In genomic region chr9:136848393-136849037, GRCh38 we compare ENCODE assay signal across 8 cellular contexts. TPM values are rescaled to one million over a fixed set of nuclear protein-coding genes. Genes with fewer than 3 reads are reported as not detected.
DNase-seq lines count a peak whose midpoint lies in the region; ATAC-seq and TF ChIP-seq lines count a peak whose summit lies in the region.

No MANE protein-coding gene starts in this region.

- H3K79me2 ChIP-seq in PC-9 (ENCODE audit: low read depth), result no peaks in the 10 kb centered on the region

- peaks cover 6% of the 10 kb centered on the region; the same call in 1 of the 2 replicates for H3K4me1 ChIP-seq in PC-9 (replicated peaks; ENCODE audit: insufficient read depth)

- peaks cover 21% of the 10 kb centered on the region for H4K20me1 ChIP-seq in PC-9 (ENCODE audit: insufficient read depth)

- H3K4me2 ChIP-seq in PC-9, result peak overlapping the region; percentile 85

- H3K4me3 Mint-ChIP-seq in HFFc6 (peak overlapping the region; percentile 96), MCF 10A (ENCODE audit: unreplicated experiment) (peak overlapping the region; percentile 96)

- no peak for TF ChIP-seq CTCF in HFFc6 (IDR thresholded peaks at IDR 0.05)
- TF ChIP-seq CTCF in PC-9 (conservative IDR thresholded peaks at IDR 0.05), result no peak
- TF ChIP-seq CTCF in MCF 10A (IDR thresholded peaks at IDR 0.05; ENCODE audit: unreplicated experiment), result no peak

- H3K9me2 ChIP-seq in PC-9 (ENCODE audit: insufficient read depth), result no peaks in the 10 kb centered on the region

- intact Hi-C loops in PC-9 (cut with micrococcal nuclease; ENCODE audit: unreplicated experiment) (loop anchor here (1.0 to 5.0 kb wide), 5 partner anchors 34 to 179 kb away; partner anchors contain the start of genes ABCA2, C8G, CLIC3 and FBXW5), MCF 10A (cut with micrococcal nuclease) (loop anchor here (10.0 kb wide), 1 partner anchor 96 kb away; the partner anchor contains the start of genes C8G and FBXW5), left colon (cut with DNase I, micrococcal nuclease) (no loop called here)

- H3K27me3 ChIP-seq in PC-9 (ENCODE audit: insufficient read depth, low read depth), result no peaks in the 10 kb centered on the region

- H3K36me3 Mint-ChIP-seq in HFFc6 (ENCODE audit: low read depth) (no peaks in the 10 kb centered on the region), MCF 10A (ENCODE audit: insufficient read depth, unreplicated experiment) (peaks cover 35% of the 10 kb centered on the region)

- peak overlapping the region; percentile 88 for H3K27ac Mint-ChIP-seq in HFFc6
- peak overlapping the region; percentile 89 for H3K27ac Mint-ChIP-seq in MCF 10A (ENCODE audit: low read depth, unreplicated experiment)

- peaks cover 22% of the 10 kb centered on the region; the same call in 1 of the 2 replicates for H3F3A ChIP-seq in PC-9 (ENCODE audit: insufficient read depth, low read depth)

- H3K27me3 Mint-ChIP-seq in HFFc6 (ENCODE audit: insufficient read depth) (peaks cover 29% of the 10 kb centered on the region), MCF 10A (ENCODE audit: insufficient read depth, unreplicated experiment) (no peaks in the 10 kb centered on the region)

- H3K27ac ChIP-seq in PC-9, result peak overlapping the region; percentile 80

- CTCF ChIA-PET in PC-9 (lab: Charles Lee), result interaction anchor here (0.7 to 1.9 kb wide), 2 partner anchors 85 to 100 kb away, joined by 4 to 9 read pairs; no protein-coding TSS in a partner anchor
- CTCF ChIA-PET in MCF 10A (lab: Yijun Ruan, JAX), result interaction anchor here (0.9 to 1.6 kb wide), 5 partner anchors 36 to 186 kb away, joined by 3 to 4 read pairs (median 3); no protein-coding TSS in a partner anchor

- H3K9me3 ChIP-seq in PC-9 (ENCODE audit: insufficient read depth, low read depth), result no peaks in the 10 kb centered on the region

- no peaks in the 10 kb centered on the region for H3K36me3 ChIP-seq in PC-9 (ENCODE audit: low read depth)

- H3K9me3 Mint-ChIP-seq in HFFc6 (no peaks in the 10 kb centered on the region; the same call in 1 of the 2 replicates), MCF 10A (ENCODE audit: unreplicated experiment) (no peaks in the 10 kb centered on the region)

- peak overlapping the region; percentile 70; the same call in 1 of the 2 replicates for H2AFZ ChIP-seq in PC-9

- BruUV-seq in PC-9 (replicated peaks; lab: Mats Ljungman, UMichigan) (TSS peak; percentile 79), MCF 10A (replicated peaks; lab: Mats Ljungman, UMichigan) (TSS peak; percentile 86)

- peak overlapping the region; percentile 87 for H3K4me3 ChIP-seq in PC-9

- POLR2A ChIA-PET in PC-9 (lab: Charles Lee; ENCODE audit: unreplicated experiment) (interaction anchor here (0.6 to 0.7 kb wide), 5 partner anchors 11 to 370 kb away, joined by 3 to 4 read pairs (median 3); partner anchors contain the start of gene MAN1B1), MCF 10A (lab: Yijun Ruan, JAX) (interaction anchor here (0.6 to 2.6 kb wide), 17 partner anchors 9 to 562 kb away, joined by 3 to 25 read pairs (median 4); partner anchors contain the start of genes EDF1, FBXW5, RABL6 and TMEM141)

- peak; percentile 11 for ATAC-seq in left colon
- ATAC-seq in HG02885 (IDR thresholded peaks at IDR 0.05; ENCODE audit: poor library complexity, unreplicated experiment), result no peak

- peaks cover 9% of the 10 kb centered on the region; the same call in 1 of the 2 replicates for H3K4me1 Mint-ChIP-seq in HFFc6 (ENCODE audit: low read depth)
- no peaks in the 10 kb centered on the region for H3K4me1 Mint-ChIP-seq in MCF 10A (ENCODE audit: insufficient read depth, unreplicated experiment)

- peak; percentile 79 for DNase-seq in D341Med (ENCODE audit: low spot score)
- peak; percentile 33 for DNase-seq in HFFc6
- DNase-seq in PC-9, result peak in 1 of 2 experiments; percentile 68
- peak; percentile 47 for DNase-seq in MCF 10A (ENCODE audit: unreplicated experiment)
- DNase-seq in left colon, result peak; percentile 59 to 74
- DNase-seq in stimulated activated naive CD4-positive, alpha-beta T cell (lab: John Stamatoyannopoulos, UW), result peak in 4 of 6 experiments; percentile 35 to 50 (median 42)
- DNase-seq in NCI-H446 treated with DMSO at 0.1 percent for 48 hours (lab: John Stamatoyannopoulos, UW), result no peak

RNA-seq across cellular contexts. Expression of gene PHPT1, which starts 0.7 kb away (rescaled TPM):
- 100 to 1,000 TPM; 156 to 181 (median 169) TPM for total RNA-seq in HFFc6 (2021; fragmentation: NEBNext Ultra II Directional; extraction: Animal tissue kit (Norgen Biotek cat#: 25700))
- total RNA-seq in PC-9 (2021) (112 and 114 TPM in 2 replicates), MCF 10A (2022) (173 and 193 TPM in 2 replicates), left colon (100 to 1,000 TPM; 109 to 154 TPM)

RNA-seq across cellular contexts. Expression of gene MAMDC4, which starts 3.6 kb away (rescaled TPM):
- 1 to 10 TPM; 2.3 to 3.4 (median 3.0) TPM for total RNA-seq in HFFc6 (2021; fragmentation: NEBNext Ultra II Directional; extraction: Animal tissue kit (Norgen Biotek cat#: 25700))
- total RNA-seq in PC-9 (2021) (9.2 and 11.6 TPM in 2 replicates), MCF 10A (2022) (11.8 and 14.1 TPM in 2 replicates), left colon (10 to 100 TPM; 19.1 to 20.1 TPM)

RNA-seq across cellular contexts. Expression of gene AJM1, which starts 6.2 kb away (rescaled TPM):
- 1 to 10 TPM; 4.5 to 8.0 (median 5.3) TPM for total RNA-seq in HFFc6 (2021; fragmentation: NEBNext Ultra II Directional; extraction: Animal tissue kit (Norgen Biotek cat#: 25700))
- total RNA-seq in PC-9 (2021) (5.3 and 5.9 TPM in 2 replicates), MCF 10A (2022) (5.6 and 5.7 TPM in 2 replicates), left colon (10 to 100 TPM; 10.4 to 11.1 TPM)

RNA-seq across cellular contexts. Expression of gene EDF1, which starts 17.6 kb away (rescaled TPM):
- total RNA-seq in HFFc6 (2021; fragmentation: NEBNext Ultra II Directional; extraction: Animal tissue kit (Norgen Biotek cat#: 25700)), result 100 to 1,000 TPM; 369 to 460 (median 443) TPM
- total RNA-seq in PC-9 (2021), result 275 and 338 TPM in 2 replicates
- total RNA-seq in MCF 10A (2022), result 480 and 581 TPM in 2 replicates
- 100 to 1,000 TPM; 434 to 466 TPM for total RNA-seq in left colon

RNA-seq across cellular contexts. Expression of gene TRAF2, which starts 37.8 kb away (rescaled TPM):
- total RNA-seq in HFFc6 (2021; fragmentation: NEBNext Ultra II Directional; extraction: Animal tissue kit (Norgen Biotek cat#: 25700)), result 10 to 100 TPM; 11.1 to 15.9 (median 13.6) TPM
- 42.7 and 48.0 TPM in 2 replicates for total RNA-seq in PC-9 (2021)
- total RNA-seq in MCF 10A (2022), result 10.7 and 14.1 TPM in 2 replicates
- 10 to 100 TPM; 23.7 to 25.3 TPM for total RNA-seq in left colon

Comparison
In these comparisons a context has a peak if more than half of its experiments do, and no peak if none do; other contexts are left out.
1. intact Hi-C loops: an anchor here in PC-9 (1.0 to 5.0 kb wide) and MCF 10A (10.0 kb wide); none called in left colon.